ENCODE assay signal across 19 cellular contexts in the genomic region with DNA sequence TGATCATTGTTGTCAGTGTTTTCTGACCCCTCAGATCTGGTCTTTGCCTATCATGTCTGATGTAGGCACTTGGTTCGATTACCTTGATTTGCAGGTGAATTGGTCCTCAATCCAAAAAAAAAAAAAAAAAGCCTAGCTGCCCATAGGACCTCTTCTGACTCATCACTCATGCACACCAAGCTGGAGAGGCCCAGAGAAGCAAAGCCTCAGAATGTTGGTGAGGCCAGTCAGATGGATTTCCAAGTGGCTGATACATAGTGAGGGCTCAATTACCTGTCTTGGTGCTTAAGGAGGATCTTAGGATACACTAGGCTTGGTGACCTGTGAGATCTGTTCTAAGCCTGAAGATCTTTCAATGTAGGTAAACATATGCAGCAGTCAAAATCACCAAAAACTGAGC.
DNase-seq lines count a peak whose midpoint lies in the region; ATAC-seq and TF ChIP-seq lines count a peak whose summit lies in the region.
"Had no signal": no experiment of that assay in that cellular context is flagged by ENCODE, and none has a peak within 500 bp of the region (broad histone marks: within the 10 kb centered on the region; RNA-seq: fewer than 3 reads in every experiment).

No MANE protein-coding gene starts in this region.

- H2AFZ ChIP-seq in neural cell (ENCODE audit: low read depth, low read length) = no peak overlapping the region

- TF ChIP-seq CTCF in Panc1 (IDR thresholded peaks at IDR 0.05) (no peak), neural cell (IDR thresholded peaks at IDR 0.05; ENCODE audit: poor library complexity, severe bottlenecking) (no peak)

- TF ChIP-seq RAD21 in neural cell (conservative IDR thresholded peaks at IDR 0.05) = no peak

- H3K9me3 ChIP-seq in Panc1 (ENCODE audit: control insufficient read depth, insufficient read depth, low read depth, low read length) (no peaks in the 10 kb centered on the region), neural cell (ENCODE audit: low read length) (no peaks in the 10 kb centered on the region)
- H3K9me3 ChIP-seq: mucosa of descending colon, upper lobe of right lung had no signal

- 0 out of 2 replicates have a peak, but pooled peaks have one; percentile 55 for ATAC-seq in Panc1
- no peak for ATAC-seq in effector memory CD8-positive, alpha-beta T cell (replicated peaks)
- ATAC-seq in left lobe of liver = no peak
- no peak for ATAC-seq in activated T-cell treated with anti-CD3 and anti-CD28 coated beads, Interleukin-2, amount 50 U/mL, for 72 hours (replicated peaks in 1 of 2)
- ATAC-seq: activated CD8-positive, alpha-beta memory T cell treated with anti-CD3 and anti-CD28 coated beads, Interleukin-2, amount 10 ng/mL, durations not matched to agents 7 days and 5 days; mucosa of descending colon; upper lobe of right lung had no signal

- no peaks in the 10 kb centered on the region for H3K9me3 Mint-ChIP-seq in effector memory CD8-positive, alpha-beta T cell
- no peaks in the 10 kb centered on the region for H3K9me3 Mint-ChIP-seq in activated T-cell treated with anti-CD3 and anti-CD28 coated beads, Interleukin-2, amount 50 U/mL, for 72 hours
- H3K9me3 Mint-ChIP-seq: activated naive CD4-positive, alpha-beta T cell treated with anti-CD3 and anti-CD28 coated beads, Interleukin-2, amount 50 U/mL, for 24 hours; central memory CD8-positive, alpha-beta T cell had no signal

- H3K36me3 ChIP-seq in Panc1 (ENCODE audit: control insufficient read depth, insufficient read depth, low read length) = peaks cover 48% of the 10 kb centered on the region
- no peaks in the 10 kb centered on the region for H3K36me3 ChIP-seq in neural cell (ENCODE audit: insufficient read depth, low read length)

- no peak overlapping the region for H3K4me2 ChIP-seq in neural cell (ENCODE audit: low read length)

- peaks cover 28% of the 10 kb centered on the region for H3K36me3 Mint-ChIP-seq in effector memory CD8-positive, alpha-beta T cell (ENCODE audit: insufficient read depth)
- H3K36me3 Mint-ChIP-seq in activated T-cell treated with anti-CD3 and anti-CD28 coated beads, Interleukin-2, amount 50 U/mL, for 72 hours (ENCODE audit: insufficient read depth in 2 of 2) = peaks cover 0 to 4% of the 10 kb centered on the region in 2 donors

- no peaks in the 10 kb centered on the region for H3K79me2 ChIP-seq in neural cell (replicated peaks; ENCODE audit: insufficient read depth, low read length)

- H3K9me2 ChIP-seq in neural cell (ENCODE audit: insufficient read depth, low read length) = no peaks in the 10 kb centered on the region

- no peaks in the 10 kb centered on the region for H4K20me1 ChIP-seq in neural cell (ENCODE audit: insufficient read depth)

- in situ Hi-C loops in Panc1 (cut with HindIII; ENCODE audit: low pct_unique_long_range_greater_than_20kb, low sequenced_read_pairs) = no loop called here

- H3K27me3 ChIP-seq in Panc1 (ENCODE audit: control insufficient read depth, insufficient read depth, low read length) (no peaks in the 10 kb centered on the region), neural cell (ENCODE audit: insufficient read depth, low read depth, low read length) (no peaks in the 10 kb centered on the region)
- H3K27me3 ChIP-seq: upper lobe of right lung had no signal

- H3K4me3 Mint-ChIP-seq in effector memory CD8-positive, alpha-beta T cell = no peak overlapping the region
- no peak overlapping the region for H3K4me3 Mint-ChIP-seq in activated T-cell treated with anti-CD3 and anti-CD28 coated beads, Interleukin-2, amount 50 U/mL, for 72 hours
- H3K4me3 Mint-ChIP-seq: activated CD8-positive, alpha-beta memory T cell treated with anti-CD3 and anti-CD28 coated beads, Interleukin-2, amount 10 ng/mL, durations not matched to agents 7 days and 5 days; activated naive CD4-positive, alpha-beta T cell treated with anti-CD3 and anti-CD28 coated beads, Interleukin-2, amount 50 U/mL, for 24 hours; central memory CD8-positive, alpha-beta T cell had no signal

- no peaks in the 10 kb centered on the region for H3K4me1 Mint-ChIP-seq in effector memory CD8-positive, alpha-beta T cell (ENCODE audit: low read depth in 2 of 2)
- H3K4me1 Mint-ChIP-seq in activated T-cell treated with anti-CD3 and anti-CD28 coated beads, Interleukin-2, amount 50 U/mL, for 72 hours (ENCODE audit: low read depth) = no peaks in the 10 kb centered on the region
- H3K4me1 Mint-ChIP-seq: activated CD8-positive, alpha-beta memory T cell treated with anti-CD3 and anti-CD28 coated beads, Interleukin-2, amount 10 ng/mL, durations not matched to agents 7 days and 5 days; activated naive CD4-positive, alpha-beta T cell treated with anti-CD3 and anti-CD28 coated beads, Interleukin-2, amount 50 U/mL, for 24 hours; central memory CD8-positive, alpha-beta T cell had no signal

- H3K27me3 Mint-ChIP-seq in effector memory CD8-positive, alpha-beta T cell = no peaks in the 10 kb centered on the region
- H3K27me3 Mint-ChIP-seq in activated T-cell treated with anti-CD3 and anti-CD28 coated beads, Interleukin-2, amount 50 U/mL, for 72 hours (ENCODE audit: low read depth) = no peaks in the 10 kb centered on the region
- H3K27me3 Mint-ChIP-seq: activated CD8-positive, alpha-beta memory T cell treated with anti-CD3 and anti-CD28 coated beads, Interleukin-2, amount 10 ng/mL, durations not matched to agents 7 days and 5 days; activated naive CD4-positive, alpha-beta T cell treated with anti-CD3 and anti-CD28 coated beads, Interleukin-2, amount 50 U/mL, for 24 hours; central memory CD8-positive, alpha-beta T cell had no signal

- BruUV-seq in Panc1 (replicated peaks; lab: Mats Ljungman, UMichigan) = no TSS peak

- H3K27ac Mint-ChIP-seq in effector memory CD8-positive, alpha-beta T cell = peak overlapping the region; percentile 20 to 86
- H3K27ac Mint-ChIP-seq in activated T-cell treated with anti-CD3 and anti-CD28 coated beads, Interleukin-2, amount 50 U/mL, for 72 hours = no peak overlapping the region
- H3K27ac Mint-ChIP-seq: activated CD8-positive, alpha-beta memory T cell treated with anti-CD3 and anti-CD28 coated beads, Interleukin-2, amount 10 ng/mL, durations not matched to agents 7 days and 5 days; activated naive CD4-positive, alpha-beta T cell treated with anti-CD3 and anti-CD28 coated beads, Interleukin-2, amount 50 U/mL, for 24 hours had no signal

- POLR2A ChIA-PET in Panc1 (lab: Charles Lee) = interaction anchor here (0.6 to 0.9 kb wide), 2 partner anchors 59 to 132 kb away, joined by 3 to 4 read pairs; a partner anchor contains a TSS

- CTCF ChIA-PET in Panc1 (lab: Charles Lee) = no interaction called here

- intact Hi-C loops in Panc1 (cut with micrococcal nuclease; ENCODE audit: unreplicated experiment) = loop anchor here (10.0 kb wide), 1 partner anchor 239 kb away; no protein-coding TSS in a partner anchor

- H3K4me3 ChIP-seq in Panc1 (ENCODE audit: low read depth in 2 of 2, low read length in 2 of 2) = no peak overlapping the region
- H3K4me3 ChIP-seq in neural cell (ENCODE audit: low read length) = peak overlapping the region; percentile 0
- H3K4me3 ChIP-seq: mucosa of descending colon, upper lobe of right lung had no signal

- no peak for TF ChIP-seq EP300 in neural cell (conservative IDR thresholded peaks at IDR 0.05; ENCODE audit: poor library complexity, severe bottlenecking)

- H3K4me1 ChIP-seq in Panc1 (ENCODE audit: control insufficient read depth, insufficient read depth, low read length) = peaks cover 30% of the 10 kb centered on the region

- no peaks in the 10 kb centered on the region for H3F3A ChIP-seq in neural cell (ENCODE audit: insufficient read depth, low read length, poor library complexity, severe bottlenecking)

- peak overlapping the region; percentile 74 for H3K27ac ChIP-seq in Panc1 (ENCODE audit: low read length)
- H3K27ac ChIP-seq in neural cell (ENCODE audit: low read length) = peak overlapping the region; percentile 69
- H3K27ac ChIP-seq: upper lobe of right lung had no signal

- DNase-seq in AG08395 (ENCODE audit: low spot score) = peak; percentile 35
- DNase-seq in Panc1 (ENCODE audit: low read depth, low spot score) = no peak
- DNase-seq in effector memory CD8-positive, alpha-beta T cell = no peak
- no peak for DNase-seq in left lobe of liver (ENCODE audit: low spot score)
- DNase-seq in activated T-cell treated with anti-CD3 and anti-CD28 coated beads, Interleukin-2, amount 50 U/mL, for 72 hours = no peak
- DNase-seq in stimulated activated CD4-positive, alpha-beta T cell treated with anti-CD3 and anti-CD28 coated beads, Interleukin-15, amount 100 ng/mL, for 24 hours = no peak
- no peak for DNase-seq in activated T-cell treated with anti-CD3 and anti-CD28 coated beads for 4 hours
- DNase-seq: activated CD4-positive, alpha-beta T cell treated with anti-CD3 and anti-CD28 coated beads for 1 hour; activated CD8-positive, alpha-beta memory T cell treated with anti-CD3 and anti-CD28 coated beads, Interleukin-2, amount 10 ng/mL, durations not matched to agents 7 days and 5 days; mucosa of descending colon; MV-4-11; NCI-H2081; NCI-H524; SHP77; small intestine; upper lobe of right lung had no signal

- H3K9ac ChIP-seq in neural cell (ENCODE audit: low read length) = no peak overlapping the region

TF ChIP-seq in neural cell, 6 proteins besides CTCF, POLR2A, EP300 and RAD21 (continues in another document):
- no peak for TF ChIP-seq TAF1 (IDR thresholded peaks at IDR 0.05; ENCODE audit: low read depth)
- TF ChIP-seq MXI1 (conservative IDR thresholded peaks at IDR 0.05; ENCODE audit: poor library complexity, severe bottlenecking) = no peak
- no peak for TF ChIP-seq POLR2AphosphoS5 (IDR thresholded peaks at IDR 0.05)
- no peak for TF ChIP-seq SMC3 (conservative IDR thresholded peaks at IDR 0.05; ENCODE audit: poor library complexity)
- TF ChIP-seq EZH2 (IDR thresholded peaks at IDR 0.05; ENCODE audit: borderline replicate concordance, insufficient read depth, low read length, poor library complexity, severe bottlenecking) = no peak
